In genomic region chr5:81165493-81166119, GRCh38 we compare ENCODE assay signal across 8 cellular contexts.
DNase-seq lines count a peak whose midpoint lies in the region; ATAC-seq and TF ChIP-seq lines count a peak whose summit lies in the region.

No MANE protein-coding gene starts in this region.

- H3K9me3 ChIP-seq in cardiac muscle cell (ENCODE audit: low read depth) = no peaks in the 10 kb centered on the region
- H3K9me3 ChIP-seq in sigmoid colon = no peaks in the 10 kb centered on the region

- no peak for TF ChIP-seq EP300 in sigmoid colon (IDR thresholded peaks at IDR 0.05)

- DNase-seq in Caki2 (ENCODE audit: low read depth) (peak; percentile 42), KG1 (lab: John Stamatoyannopoulos, UW) (peak; percentile 43), SK-N-DZ (ENCODE audit: low spot score) (peak; percentile 83), cardiac muscle cell (ENCODE audit: low read depth in 1 of 2, low spot score in 1 of 2) (peak; percentile 69 to 83), renal cortical epithelial cell (ENCODE audit: low read depth) (peak; percentile 73), sigmoid colon (no peak)
- peak; percentile 64 for DNase-seq in activated naive CD4-positive, alpha-beta T cell treated with anti-CD3 and anti-CD28 coated beads, Interleukin-2, amount 50 U/mL, for 16 hours

- intact Hi-C loops in sigmoid colon (cut with DNase I) = loop anchor here (5.0 kb wide), 1 partner anchor 203 kb away; the partner anchor contains the start of gene RASGRF2

- TF ChIP-seq POLR2A in sigmoid colon (IDR thresholded peaks at IDR 0.05) = no peak

- 46 to 49% methylated on average over 3 of the region's 3 CpGs for WGBS in sigmoid colon, 2 donors

- H3K27me3 ChIP-seq in cardiac muscle cell (no peaks in the 10 kb centered on the region), sigmoid colon (no peaks in the 10 kb centered on the region)

- no peak overlapping the region for H3K4me3 ChIP-seq in cardiac muscle cell
- no peak overlapping the region for H3K4me3 ChIP-seq in sigmoid colon

- in situ Hi-C loops in Caki2 (cut with HindIII; ENCODE audit: low pct_unique_long_range_greater_than_20kb, low sequenced_read_pairs) = no loop called here

- H3K27ac ChIP-seq in cardiac muscle cell (no peak overlapping the region), sigmoid colon (peak overlapping the region in 1 of 4 donors; percentile 81)

- H3K36me3 ChIP-seq in cardiac muscle cell (no peaks in the 10 kb centered on the region), sigmoid colon (no peaks in the 10 kb centered on the region)

- H3K4me1 ChIP-seq in cardiac muscle cell (ENCODE audit: low read depth) = peaks cover 4% of the 10 kb centered on the region
- peaks cover 0 to 29% (median 12%) of the 10 kb centered on the region in 4 donors for H3K4me1 ChIP-seq in sigmoid colon

- ATAC-seq in GM21390 (IDR thresholded peaks at IDR 0.05; ENCODE audit: unreplicated experiment) = peak; percentile 75

- peak; percentile 77 for TF ChIP-seq CTCF in cardiac muscle cell (IDR thresholded peaks at IDR 0.05; ENCODE audit: low read depth, low read length)
- TF ChIP-seq CTCF in sigmoid colon (IDR thresholded peaks at IDR 0.05) = peak in 1 of 4 experiments; percentile 44
